Comparison of ENCODE assay signal across 12 cellular contexts in genomic region chr9:4887556-4887955, GRCh38.
DNase-seq lines count a peak whose midpoint lies in the region; FAIRE-seq and TF ChIP-seq lines count a peak whose summit lies in the region.
"Had no signal": no experiment of that assay in that cellular context is flagged by ENCODE, and none has a peak within 500 bp of the region (broad histone marks: within the 10 kb centered on the region; RNA-seq: fewer than 3 reads in every experiment).

No MANE protein-coding gene starts in this region.

- H3K4me1 ChIP-seq in H1 (replicated peaks in 1 of 4; ENCODE audit: control insufficient read depth in 3 of 4, insufficient read depth in 4 of 4, low read length in 3 of 4) (peaks cover 0 to 5% (median 4%) of the 10 kb centered on the region in 4 experiments; a peak in 3 of 7 replicates), ovary (ENCODE audit: insufficient read depth) (no peaks in the 10 kb centered on the region), tibial nerve (peaks cover 0 to 5% (median 0%) of the 10 kb centered on the region in 4 donors), trophoblast cell (ENCODE audit: control insufficient read depth in 1 of 2, insufficient read depth in 2 of 2, low read length in 2 of 2) (no peaks in the 10 kb centered on the region)

- no peak overlapping the region for H2AFZ ChIP-seq in H1 (ENCODE audit: low read length)
- no peak overlapping the region for H2AFZ ChIP-seq in trophoblast cell (ENCODE audit: insufficient read depth, low read length, poor library complexity)

- H2AK5ac ChIP-seq in H1 (ENCODE audit: low read depth, low read length) (no peak overlapping the region), trophoblast cell (ENCODE audit: low read length) (no peak overlapping the region)

- H3K27me3 ChIP-seq in H1 (replicated peaks in 1 of 4; ENCODE audit: control insufficient read depth in 3 of 4, extremely low read depth in 1 of 4, insufficient read depth in 3 of 4, low read length in 3 of 4) (no peaks in the 10 kb centered on the region), ovary (no peaks in the 10 kb centered on the region), tibial nerve (no peaks in the 10 kb centered on the region), trophoblast cell (ENCODE audit: insufficient read depth, low read length) (no peaks in the 10 kb centered on the region)

- H3K9ac ChIP-seq in H1 (replicated peaks in 1 of 4; ENCODE audit: extremely low read depth in 1 of 4, low read depth in 3 of 4, low read length in 3 of 4) (no peak overlapping the region), trophoblast cell (ENCODE audit: low read length) (no peak overlapping the region)
- H3K9ac ChIP-seq: KMS-11 had no signal

- intact Hi-C loops in ovary (cut with DNase I) = no loop called here

- H4K12ac ChIP-seq in trophoblast cell (ENCODE audit: low read depth, low read length) = no peak overlapping the region

- H3K4me3 ChIP-seq in H1 (ENCODE audit: extremely low read depth in 1 of 4, insufficient read depth in 2 of 4, low read depth in 3 of 4, low read length in 4 of 4) (no peak overlapping the region), ovary (no peak overlapping the region), tibial nerve (no peak overlapping the region), trophoblast cell (ENCODE audit: low read depth, low read length) (no peak overlapping the region)

- no peaks in the 10 kb centered on the region for H4K20me1 ChIP-seq in H1 (replicated peaks in 1 of 2; ENCODE audit: control insufficient read depth in 1 of 2, insufficient read depth in 2 of 2, low read length in 2 of 2)

- DNase-seq in EH (ENCODE audit: low read depth) = peak; percentile 88
- DNase-seq in NCI-H2029 (lab: John Stamatoyannopoulos, UW) = peak; percentile 61
- no peak for DNase-seq in H1 (ENCODE audit: low read depth in 1 of 2, low spot score in 2 of 2)
- peak in 3 of 5 donors; percentile 32 to 48 (median 33) for DNase-seq in ovary
- DNase-seq in stimulated activated CD4-positive, alpha-beta T cell treated with anti-CD3 and anti-CD28 coated beads, Interleukin-15, amount 100 ng/mL, for 24 hours = no peak
- DNase-seq in tibial nerve (ENCODE audit: low spot score in 2 of 2) = no peak
- no peak for DNase-seq in cortex of kidney (lab: John Stamatoyannopoulos, UW)
- DNase-seq in trophoblast cell = no peak
- DNase-seq: activated T-cell treated with anti-CD3 and anti-CD28 coated beads for 4 hours; mesendoderm; NK-92 treated with Interleukin-12 subunit alpha and Interleukin-12 subunit beta, amount 100 ng/mL, for 24 hours had no signal

- POLR2A ChIA-PET in H1 (lab: Charles Lee; ENCODE audit: partially characterized antibody) = no interaction called here

- TF ChIP-seq POLR2A in H1 (IDR thresholded peaks at IDR 0.05; ENCODE audit: control extremely low read depth in 1 of 2, low read depth in 2 of 2, low read length in 2 of 2) (no peak), ovary (IDR thresholded peaks at IDR 0.05) (no peak), tibial nerve (IDR thresholded peaks at IDR 0.05) (no peak)

- H3K79me1 ChIP-seq in H1 (ENCODE audit: low read depth, low read length) (no peaks in the 10 kb centered on the region), trophoblast cell (ENCODE audit: low read length) (no peaks in the 10 kb centered on the region)

- H3K4ac ChIP-seq in H1 (replicated peaks; ENCODE audit: insufficient read length, low read depth, low read length) = no peak overlapping the region
- no peak overlapping the region for H3K4ac ChIP-seq in trophoblast cell (ENCODE audit: low read depth, low read length)

- TF ChIP-seq CTCF in H1 (IDR thresholded peaks at IDR 0.05; ENCODE audit: control extremely low read depth in 1 of 3, insufficient read depth in 1 of 3, low read depth in 1 of 3, low read length in 3 of 3) (no peak), ovary (IDR thresholded peaks at IDR 0.05) (no peak), tibial nerve (IDR thresholded peaks at IDR 0.05) (no peak)

- H3K23me2 ChIP-seq in H1 (ENCODE audit: low read depth, low read length) = no peaks in the 10 kb centered on the region

- no peak overlapping the region for H2BK12ac ChIP-seq in H1 (ENCODE audit: low read depth, low read length)
- no peak overlapping the region for H2BK12ac ChIP-seq in trophoblast cell (ENCODE audit: low read length)

- 85% methylated on average over 4 of the region's 4 CpGs; no CpG with 5 or more reads in 1 of the 2 experiments for WGBS in H1 (ENCODE audit: extremely low coverage in 1 of 2, insufficient coverage in 1 of 2, insufficient read length in 1 of 2, insufficient replicate concordance in 2 of 2, low coverage in 1 of 2, low lambda C conversion rate in 2 of 2, missing lambda C conversion rate in 1 of 2), 2 experiments
- WGBS in ovary, 3 donors = 26 to 46% (median 39%) methylated on average over 4 of the region's 4 CpGs
- 21 to 27% methylated on average over 4 of the region's 4 CpGs for WGBS in tibial nerve, 2 donors
- no CpG with 5 or more reads among the region's 4 CpGs for WGBS in trophoblast cell (ENCODE audit: extremely low coverage, insufficient coverage, insufficient read length)

- no peak overlapping the region for H3K18ac ChIP-seq in H1 (ENCODE audit: extremely low read depth, low read length)
- H3K18ac ChIP-seq in trophoblast cell (ENCODE audit: low read length) = no peak overlapping the region

- TF ChIP-seq RAD21 in H1 (IDR thresholded peaks at IDR 0.05 in 1 of 2, conservative IDR thresholded peaks at IDR 0.05 in 1 of 2; ENCODE audit: low read depth in 2 of 2, low read length in 2 of 2) = no peak

- H4K5ac ChIP-seq in H1 (ENCODE audit: insufficient read length, low read depth, low read length) = no peak overlapping the region

- no peak overlapping the region for H2BK20ac ChIP-seq in H1 (ENCODE audit: low read length)

- H3K27ac ChIP-seq in H1 (ENCODE audit: low read depth, low read length) (no peak overlapping the region), ovary (no peak overlapping the region), tibial nerve (no peak overlapping the region), trophoblast cell (ENCODE audit: low read depth, low read length) (no peak overlapping the region)
- H3K27ac ChIP-seq: KMS-11 had no signal

- no peaks in the 10 kb centered on the region for H3K79me2 ChIP-seq in H1 (ENCODE audit: control insufficient read depth in 1 of 2, insufficient read depth in 2 of 2, low read length in 2 of 2)
- H3K79me2 ChIP-seq in trophoblast cell (ENCODE audit: control insufficient read depth, insufficient read depth, low read length, poor library complexity) = no peaks in the 10 kb centered on the region

- peak overlapping the region; percentile 23 for H4K91ac ChIP-seq in H1 (replicated peaks; ENCODE audit: insufficient read length, low read length)
- no peak overlapping the region for H4K91ac ChIP-seq in trophoblast cell (ENCODE audit: low read depth, low read length)

- CTCF ChIA-PET in H1 (lab: Charles Lee; ENCODE audit: partially characterized antibody) = no interaction called here

- peaks cover 0 to 2% (median 0%) of the 10 kb centered on the region in 4 experiments; a peak in 1 of 8 replicates for H3K36me3 ChIP-seq in H1 (ENCODE audit: control insufficient read depth in 2 of 4, insufficient read depth in 4 of 4, low read length in 3 of 4)
- H3K36me3 ChIP-seq in ovary = no peaks in the 10 kb centered on the region
- H3K36me3 ChIP-seq in tibial nerve = peaks cover 0 to 21% (median 0%) of the 10 kb centered on the region in 3 donors
- no peaks in the 10 kb centered on the region for H3K36me3 ChIP-seq in trophoblast cell (ENCODE audit: control insufficient read depth in 1 of 2, insufficient read depth in 2 of 2, low read length in 2 of 2)

- no peak for FAIRE-seq in H1 (lab: Jason Lieb, UNC)

- TF ChIP-seq EP300 in H1 (IDR thresholded peaks at IDR 0.05; ENCODE audit: borderline replicate concordance in 1 of 2, low read depth in 2 of 2, low read length in 2 of 2) (no peak), ovary (IDR thresholded peaks at IDR 0.05) (no peak), tibial nerve (IDR thresholded peaks at IDR 0.05) (no peak)

- H2BK120ac ChIP-seq in H1 (replicated peaks; ENCODE audit: low read depth, low read length) = no peak overlapping the region
- no peak overlapping the region for H2BK120ac ChIP-seq in trophoblast cell (ENCODE audit: insufficient read depth, low read length, poor library complexity)

- H3K23ac ChIP-seq in H1 (ENCODE audit: insufficient read length) = no peak overlapping the region
- H3K23ac ChIP-seq in trophoblast cell (ENCODE audit: low read length) = no peak overlapping the region

- H3K4me2 ChIP-seq in H1 (ENCODE audit: insufficient read depth in 1 of 2, low read depth in 2 of 2, low read length in 2 of 2) (no peak overlapping the region), trophoblast cell (ENCODE audit: low read length) (no peak overlapping the region)
- H3K4me2 ChIP-seq: KMS-11 had no signal

- H4K8ac ChIP-seq in H1 (ENCODE audit: extremely low read depth, insufficient read depth, low read length) (no peak overlapping the region), trophoblast cell (ENCODE audit: low read depth, low read length) (no peak overlapping the region)

- no peaks in the 10 kb centered on the region for H3K9me3 ChIP-seq in H1 (ENCODE audit: insufficient read depth in 2 of 2, low read depth in 1 of 2, low read length in 1 of 2)
- no peaks in the 10 kb centered on the region for H3K9me3 ChIP-seq in ovary
- H3K9me3 ChIP-seq in tibial nerve = no peaks in the 10 kb centered on the region
- H3K9me3 ChIP-seq in trophoblast cell (ENCODE audit: insufficient read depth, low read depth, low read length) = no peaks in the 10 kb centered on the region

- H2BK5ac ChIP-seq in H1 (ENCODE audit: low read depth, low read length) (no peak overlapping the region), trophoblast cell (ENCODE audit: low read depth, low read length, poor library complexity) (no peak overlapping the region)

- H3K14ac ChIP-seq in H1 (ENCODE audit: insufficient read length) (no peak overlapping the region), trophoblast cell (ENCODE audit: low read length) (no peak overlapping the region)

- no peak overlapping the region for H3K56ac ChIP-seq in H1 (replicated peaks; ENCODE audit: insufficient read length, low read depth, low read length)

- H2BK15ac ChIP-seq in H1 (ENCODE audit: low read length) = no peak overlapping the region

TF ChIP-seq in H1, 55 proteins besides CTCF, POLR2A, EP300 and RAD21 (continues in another document):
- TF ChIP-seq TAF1 (IDR thresholded peaks at IDR 0.05; ENCODE audit: low read depth, low read length) (no peak), FOSL1 (IDR thresholded peaks at IDR 0.05; ENCODE audit: insufficient read depth, low read depth, low read length) (no peak)

Comparison
In these comparisons a context has a peak if more than half of its experiments do, and no peak if none do; other contexts are left out.
1. DNase-seq: peak in EH (single experiment), NCI-H2029 (single experiment) and ovary (3 of 5); none in H1 (0 of 2), stimulated activated CD4-positive, alpha-beta T cell treated with anti-CD3 and anti-CD28 coated beads, Interleukin-15, amount 100 ng/mL, for 24 hours (single experiment), tibial nerve (0 of 2), cortex of kidney (single experiment) and trophoblast cell (0 of 2).